33 cellular contexts compared by ENCODE assay signal in genomic region chrX:102498732-102499131, GRCh38. TPM values are rescaled to one million over a fixed set of nuclear protein-coding genes. Genes with fewer than 3 reads are reported as not detected.
"Had no signal": no experiment of that assay in that cellular context is flagged by ENCODE, and none has a peak within 500 bp of the region (broad histone marks: within the 10 kb centered on the region; RNA-seq: fewer than 3 reads in every experiment).

No MANE protein-coding gene starts in this region.

- H3K36me3 ChIP-seq: stomach, suprapubic skin, thoracic aorta, thyroid gland, tibial artery, tibial nerve, transverse colon, upper lobe of left lung, upper lobe of right lung, uterus, vagina had no signal

- DNase-seq: stimulated activated CD4-positive, alpha-beta T cell treated with anti-CD3 and anti-CD28 coated beads, Interleukin-2, amount 100 ng/mL, for 48 hours; stimulated activated CD4-positive, alpha-beta T cell treated with anti-CD3 and anti-CD28 coated beads, Interleukin-4, amount 100 ng/mL, for 1 hour; stimulated activated CD4-positive, alpha-beta T cell treated with anti-CD3 and anti-CD28 coated beads, Interleukin-4, amount 100 ng/mL, for 24 hours; stimulated activated CD4-positive, alpha-beta T cell treated with anti-CD3 and anti-CD28 coated beads, Interleukin-4, amount 100 ng/mL, for 4 hours; stimulated activated CD8-positive, alpha-beta memory T cell treated with anti-CD3 and anti-CD28 coated beads, Interleukin-4, amount 100 ng/mL, for 48 hours; stimulated activated naive B cell treated with anti-CD40 and anti-IgM and Interleukin-4, amounts not matched to agents 10 μg/mL and 1 μg/mL and 100 μg/mL, for 72 hours; stimulated activated naive CD4-positive, alpha-beta T cell; stimulated activated naive CD4-positive, alpha-beta T cell treated with Interleukin-2 at 50 U/mL for 16 hours; stimulated activated naive CD8-positive, alpha-beta T cell treated with anti-CD3 and anti-CD28 coated beads, Interleukin-15, amount 100 ng/mL, for 72 hours; stimulated activated naive CD8-positive, alpha-beta T cell treated with anti-CD3 and anti-CD28 coated beads, Interleukin-15, Interleukin-2, amounts not matched to agents 100 U/mL and 50 U/mL, for 24 hours; stomach; substantia nigra; testis; thyroid gland; tibial artery; transverse colon; trophoblast cell; upper lobe of left lung; upper lobe of right lung; uterus had no signal

- H3K4me1 ChIP-seq: stomach, suprapubic skin, testis, thyroid gland, tibial artery, tibial nerve, transverse colon, upper lobe of left lung, upper lobe of right lung, uterus, vagina had no signal

- H3K4me3 Mint-ChIP-seq: stimulated activated memory B cell treated with anti-CD40 and anti-IgM and Interleukin-4, amounts not matched to agents 10 μg/mL and 1 μg/mL and 100 μg/mL, for 72 hours; stimulated activated naive B cell treated with anti-CD40 and anti-IgM and Interleukin-4, amounts not matched to agents 10 μg/mL and 1 μg/mL and 100 μg/mL, for 72 hours; stimulated activated naive CD8-positive, alpha-beta T cell treated with anti-CD3 and anti-CD28 coated beads, Interleukin-15, amount 100 ng/mL, for 72 hours; stimulated activated naive CD8-positive, alpha-beta T cell treated with anti-CD3 and anti-CD28 coated beads, Interleukin-15, Interleukin-2, amounts not matched to agents 100 ng/mL and 50 ng/mL, for 24 hours; type B pancreatic cell had no signal

- FAIRE-seq: urothelium cell line had no signal

- H3K4me3 ChIP-seq: stomach, suprapubic skin, testis, thoracic aorta, thyroid gland, tibial artery, tibial nerve, transverse colon, upper lobe of left lung, upper lobe of right lung, uterus, vagina had no signal

- H3K9me3 Mint-ChIP-seq: stimulated activated naive CD8-positive, alpha-beta T cell treated with anti-CD3 and anti-CD28 coated beads, Interleukin-15, amount 100 ng/mL, for 72 hours; stimulated activated naive CD8-positive, alpha-beta T cell treated with anti-CD3 and anti-CD28 coated beads, Interleukin-15, Interleukin-2, amounts not matched to agents 100 ng/mL and 50 ng/mL, for 24 hours; type B pancreatic cell had no signal

- H3K4me1 Mint-ChIP-seq: stimulated activated memory B cell treated with anti-CD40 and anti-IgM and Interleukin-4, amounts not matched to agents 10 μg/mL and 1 μg/mL and 100 μg/mL, for 72 hours; stimulated activated naive B cell treated with anti-CD40 and anti-IgM and Interleukin-4, amounts not matched to agents 10 μg/mL and 1 μg/mL and 100 μg/mL, for 72 hours; stimulated activated naive CD8-positive, alpha-beta T cell treated with anti-CD3 and anti-CD28 coated beads, Interleukin-15, amount 100 ng/mL, for 72 hours had no signal

- H3K27me3 ChIP-seq: suprapubic skin, testis, thyroid gland, tibial artery, transverse colon, upper lobe of left lung, upper lobe of right lung, uterus, vagina had no signal

- H3K27ac ChIP-seq: stomach, suprapubic skin, testis, thoracic aorta, thyroid gland, tibial artery, tibial nerve, transverse colon, upper lobe of left lung, upper lobe of right lung, uterus, vagina had no signal

- H3K27ac Mint-ChIP-seq: stimulated activated memory B cell treated with anti-CD40 and anti-IgM and Interleukin-4, amounts not matched to agents 10 μg/mL and 1 μg/mL and 100 μg/mL, for 72 hours; stimulated activated naive B cell treated with anti-CD40 and anti-IgM and Interleukin-4, amounts not matched to agents 10 μg/mL and 1 μg/mL and 100 μg/mL, for 72 hours; stimulated activated naive CD8-positive, alpha-beta T cell treated with anti-CD3 and anti-CD28 coated beads, Interleukin-15, amount 100 ng/mL, for 72 hours; stimulated activated naive CD8-positive, alpha-beta T cell treated with anti-CD3 and anti-CD28 coated beads, Interleukin-15, Interleukin-2, amounts not matched to agents 100 ng/mL and 50 ng/mL, for 24 hours; type B pancreatic cell had no signal

- ATAC-seq: stimulated activated memory B cell treated with anti-CD40 and anti-IgM and Interleukin-4, amounts not matched to agents 10 μg/mL and 1 μg/mL and 100 μg/mL, for 72 hours; stimulated activated naive B cell treated with anti-CD40 and anti-IgM and Interleukin-4, amounts not matched to agents 10 μg/mL and 1 μg/mL and 100 μg/mL, for 72 hours; stimulated activated naive CD8-positive, alpha-beta T cell treated with anti-CD3 and anti-CD28 coated beads, Interleukin-15, amount 100 ng/mL, for 72 hours; stimulated activated naive CD8-positive, alpha-beta T cell treated with anti-CD3 and anti-CD28 coated beads, Interleukin-15, Interleukin-2, amounts not matched to agents 100 U/mL and 50 U/mL, for 24 hours; upper lobe of right lung had no signal

- H3K9me3 ChIP-seq: suprapubic skin, testis, thoracic aorta, thyroid gland, tibial nerve, transverse colon, upper lobe of right lung, uterus had no signal

- H3K36me3 Mint-ChIP-seq: stimulated activated memory B cell treated with anti-CD40 and anti-IgM and Interleukin-4, amounts not matched to agents 10 μg/mL and 1 μg/mL and 100 μg/mL, for 72 hours; stimulated activated naive B cell treated with anti-CD40 and anti-IgM and Interleukin-4, amounts not matched to agents 10 μg/mL and 1 μg/mL and 100 μg/mL, for 72 hours; type B pancreatic cell had no signal

RNA-seq across cellular contexts. Expression of gene TMSB15A, which starts 17.8 kb away (rescaled TPM):
- total RNA-seq: tibial nerve, transverse colon, ureter, vagina had no signal

RNA-seq across cellular contexts. Expression of gene TCP11X2, which starts 27.1 kb away (rescaled TPM):
- total RNA-seq: subcutaneous adipose tissue, suprapubic skin, temporal lobe, thoracic aorta, thyroid gland, tibial nerve, transverse colon, upper lobe of right lung, ureter, urinary bladder, vagina had no signal
- polyA plus RNA-seq: stomach, thymus, urinary bladder had no signal

RNA-seq across cellular contexts. Expression of gene NXF2B, which starts 58.9 kb away (rescaled TPM):
- total RNA-seq: stomach, suprapubic skin, temporal lobe, thoracic aorta, thyroid gland, tibial nerve, transverse colon, upper lobe of right lung, ureter, urinary bladder, uterus, vagina had no signal
- polyA plus RNA-seq: stomach, urinary bladder had no signal
